In the genomic region with DNA sequence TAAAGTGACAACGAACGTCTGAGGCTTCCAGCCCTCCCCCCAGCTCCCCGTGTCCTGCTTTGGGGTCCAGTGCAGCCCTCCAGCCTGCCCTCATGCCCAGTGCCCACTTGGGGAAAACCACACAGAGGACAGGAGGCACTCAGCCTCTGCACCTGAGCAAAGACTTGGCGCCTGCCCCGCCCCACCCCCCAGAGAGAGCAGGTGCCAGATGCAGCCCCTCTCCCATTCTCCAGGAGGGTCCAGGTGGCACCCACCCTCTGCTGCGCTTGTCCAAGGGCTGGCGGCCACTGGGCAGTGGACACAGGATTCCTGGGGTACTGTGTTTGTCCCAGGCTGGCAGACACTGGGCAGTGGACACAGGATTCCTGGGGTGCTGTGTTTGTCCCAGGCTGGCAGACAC, we compare ENCODE assay signal across 27 cellular contexts. TPM values are rescaled to one million over a fixed set of nuclear protein-coding genes. Genes with fewer than 3 reads are reported as not detected.
"Had no signal": no experiment of that assay in that cellular context is flagged by ENCODE, and none has a peak within 500 bp of the region (broad histone marks: within the 10 kb centered on the region; RNA-seq: fewer than 3 reads in every experiment).

No MANE protein-coding gene starts in this region.

- ATAC-seq: HepG2, Panc1, PC-3 had no signal

- H3K4me2 ChIP-seq: SK-N-SH had no signal

- H3K27me3 ChIP-seq: MG63 had no signal

- H3K4me3 ChIP-seq: MG63 had no signal

- DNase-seq: IMR-90, Karpas-422, KG1, MG63, NCI-H1092, NCI-H1105 treated with DMSO at 0.1 percent for 48 hours, NCI-H1417 treated with DMSO at 0.1 percent for 48 hours, NCI-H146, NCI-H1694 treated with DMSO at 0.1 percent for 48 hours, NCI-H1930, NCI-H2081, NCI-H2107, NCI-H2171, NCI-H226, NCI-H446, NCI-H510A, NCI-H524 treated with DMSO at 0.1 percent for 48 hours, NCI-H69, NCI-H774, PC-3, Right ventricle myocardium superior, SK-N-SH, SW 1271 had no signal

- H3K9me3 ChIP-seq: MG63, SK-N-SH had no signal

RNA-seq across cellular contexts. Expression of gene LRRC56, which starts 46.0 kb away (rescaled TPM):
- total RNA-seq: HT1080 had no signal

RNA-seq across cellular contexts. Expression of gene ANO9, which starts 49.5 kb away (rescaled TPM):
- total RNA-seq: HT1080, IMR-90, SK-MEL-5 had no signal
